18 cellular contexts compared by ENCODE assay signal in the genomic region with DNA sequence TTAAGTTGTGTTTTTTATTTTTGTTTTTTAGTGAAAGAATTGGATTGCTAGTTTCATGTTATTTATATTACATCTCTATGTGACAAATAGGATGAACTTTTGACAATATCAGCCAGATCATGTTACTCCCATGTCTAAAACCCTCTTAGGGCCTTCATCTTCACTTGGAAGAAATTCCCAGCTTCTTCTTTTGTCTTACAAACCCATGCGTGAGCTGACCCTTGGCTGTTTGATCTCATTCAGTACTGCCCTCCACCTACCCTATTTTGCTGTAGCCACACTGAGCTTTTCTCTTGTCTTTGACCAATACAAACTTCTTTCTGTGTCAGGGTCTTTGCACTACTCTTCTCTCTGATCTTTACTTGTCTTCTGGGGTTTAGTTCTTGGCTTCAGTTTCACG. TPM values are rescaled to one million over a fixed set of nuclear protein-coding genes. Genes with fewer than 3 reads are reported as not detected.
A peak's percentile ranks its signal among the peaks of the same experiment; 100 is the strongest.
DNase-seq lines count a peak whose midpoint lies in the region; ATAC-seq, FAIRE-seq and TF ChIP-seq lines count a peak whose summit lies in the region.
"Had no signal": no experiment of that assay in that cellular context is flagged by ENCODE, and none has a peak within 500 bp of the region (broad histone marks: within the 10 kb centered on the region; RNA-seq: fewer than 3 reads in every experiment).

No MANE protein-coding gene starts in this region.

- H3K27ac ChIP-seq in OCI-LY7 (ENCODE audit: low read depth, low read length, poor library complexity, severe bottlenecking) = no peak overlapping the region
- H3K27ac ChIP-seq in K562 (ENCODE audit: extremely low read depth, low read depth, low read length) = no peak overlapping the region

- no peak for TF ChIP-seq CTCF in OCI-LY7 (conservative IDR thresholded peaks at IDR 0.05; ENCODE audit: low read length)
- no peak for TF ChIP-seq CTCF in K562 (IDR thresholded peaks at IDR 0.05 in 2 of 3, conservative IDR thresholded peaks at IDR 0.05 in 1 of 3; ENCODE audit: insufficient read depth in 2 of 3, low read depth in 1 of 3, low read length in 3 of 3)

- H3K79me2 ChIP-seq in OCI-LY7 (ENCODE audit: insufficient read depth, low read depth, low read length) (peaks cover 32% of the 10 kb centered on the region; the same call in 1 of the 2 replicates), K562 (ENCODE audit: control insufficient read depth, insufficient read depth, low read length) (peaks cover 3% of the 10 kb centered on the region; the same call in 1 of the 3 replicates)

- BruUV-seq in OCI-LY7 (replicated peaks; lab: Mats Ljungman, UMichigan) (TSS peak; percentile 30), K562 (replicated peaks; lab: Mats Ljungman, UMichigan) (TSS peak; percentile 24)

- no peaks in the 10 kb centered on the region for H3K9me1 ChIP-seq in K562 (ENCODE audit: control insufficient read depth, insufficient read depth, low read length)

- no peaks in the 10 kb centered on the region for H4K20me1 ChIP-seq in OCI-LY7 (ENCODE audit: insufficient read depth, low read length)
- no peaks in the 10 kb centered on the region for H4K20me1 ChIP-seq in K562 (replicated peaks; ENCODE audit: control insufficient read depth, insufficient read depth, low read length)

- peaks cover 3% of the 10 kb centered on the region for H3K36me3 ChIP-seq in H7 (replicated peaks; ENCODE audit: control insufficient read depth, insufficient read depth, low read length)
- peaks cover 90% of the 10 kb centered on the region for H3K36me3 ChIP-seq in OCI-LY7 (ENCODE audit: insufficient read depth, low read length)
- peaks cover 60% of the 10 kb centered on the region for H3K36me3 ChIP-seq in K562 (ENCODE audit: control insufficient read depth, insufficient read depth, low read length)
- H3K36me3 ChIP-seq: BE2C had no signal

- WGBS in K562 (ENCODE audit: insufficient coverage, low coverage, missing lambda C conversion rate) = 100% methylated on average over 2 of the region's 2 CpGs

- in situ Hi-C loops in K562 (cut with MboI) = no loop called here

- intact Hi-C loops in OCI-LY7 (cut with micrococcal nuclease; ENCODE audit: unreplicated experiment) (no loop called here), K562 (cut with micrococcal nuclease) (no loop called here), Right ventricle myocardium inferior (cut with DNase I) (no loop called here)

- no peaks in the 10 kb centered on the region for H3K9me2 ChIP-seq in OCI-LY7 (ENCODE audit: insufficient read depth, low read length)

- H2AFZ ChIP-seq in OCI-LY7 (ENCODE audit: low read length) = no peak overlapping the region
- no peak overlapping the region for H2AFZ ChIP-seq in K562 (ENCODE audit: low read depth, low read length)

- TF ChIP-seq EP300 in K562 (IDR thresholded peaks at IDR 0.05; ENCODE audit: low read length) = no peak

- peak; percentile 12 for DNase-seq in H7
- DNase-seq in OCI-LY7 (ENCODE audit: low spot score) = no peak
- DNase-seq in K562 (ENCODE audit: extremely low read depth in 1 of 4, low spot score in 3 of 4) = no peak
- peak; percentile 7 for DNase-seq in islet precursor cell
- no peak for DNase-seq in NCI-H226
- no peak for DNase-seq in Right ventricle myocardium inferior (ENCODE audit: missing footprints)
- DNase-seq in RKO (ENCODE audit: low spot score) = no peak
- DNase-seq: BE2C; C1 segment of cervical spinal cord; Caco-2; CD4-positive, CD25-positive, alpha-beta regulatory T cell; Karpas-422; KBM-7 had no signal

- no peak for TF ChIP-seq POLR2A in K562 (conservative IDR thresholded peaks at IDR 0.05)

- FAIRE-seq in K562 (lab: Jason Lieb, UNC) = no peak
- FAIRE-seq: G401.6, GM12892, GM18507, H54 had no signal

- no peaks in the 10 kb centered on the region for H3K9me3 ChIP-seq in OCI-LY7 (ENCODE audit: low read length)
- no peaks in the 10 kb centered on the region for H3K9me3 ChIP-seq in K562 (replicated peaks; ENCODE audit: control insufficient read depth, insufficient read depth, low read depth, low read length)
- H3K9me3 ChIP-seq: BE2C had no signal

- H3K27me3 ChIP-seq in H7 (ENCODE audit: control insufficient read depth, insufficient read depth, low read length) = no peaks in the 10 kb centered on the region
- no peaks in the 10 kb centered on the region for H3K27me3 ChIP-seq in K562 (ENCODE audit: control insufficient read depth in 2 of 2, insufficient read depth in 2 of 2, low read length in 2 of 2)
- H3K27me3 ChIP-seq: BE2C had no signal

- no peaks in the 10 kb centered on the region for H3K4me1 ChIP-seq in OCI-LY7 (ENCODE audit: insufficient read depth, low read length, poor library complexity, severe bottlenecking)
- H3K4me1 ChIP-seq in K562 (replicated peaks in 1 of 2; ENCODE audit: control insufficient read depth in 2 of 2, insufficient read depth in 2 of 2, low read length in 2 of 2) = no peaks in the 10 kb centered on the region
- H3K4me1 ChIP-seq: BE2C had no signal

- POLR2A ChIA-PET in OCI-LY7 (lab: Charles Lee) (interaction anchor here (1.6 kb wide), 1 partner anchor 37 kb away, joined by 4 read pairs; the partner anchor contains the start of gene RBM6), K562 (lab: Yijun Ruan, JAX) (interaction anchor here (0.6 to 1.0 kb wide), 2 partner anchors 19 to 230 kb away, joined by 3 read pairs; no protein-coding TSS in a partner anchor)

- no peak for TF ChIP-seq RAD21 in K562 (CRISPR knock-in tag; conservative IDR thresholded peaks at IDR 0.05 in 1 of 2, IDR thresholded peaks at IDR 0.05 in 1 of 2)

- no peak overlapping the region for H3K4me3 ChIP-seq in H7 (ENCODE audit: insufficient read depth, low read depth, low read length)
- H3K4me3 ChIP-seq in OCI-LY7 (ENCODE audit: low read depth, low read length, poor library complexity, severe bottlenecking) = no peak overlapping the region
- H3K4me3 ChIP-seq in K562 = no peak overlapping the region

- H3K4me2 ChIP-seq in OCI-LY7 (ENCODE audit: low read length) (no peak overlapping the region), K562 (ENCODE audit: insufficient read depth, low read length) (no peak overlapping the region)

- H3K9ac ChIP-seq in K562 (ENCODE audit: insufficient read depth in 1 of 2, low read depth in 2 of 2, low read length in 2 of 2) = no peak overlapping the region

- CTCF ChIA-PET in OCI-LY7 (lab: Charles Lee; ENCODE audit: unreplicated experiment) = no interaction called here
- CTCF ChIA-PET in K562 (lab: Yijun Ruan, JAX; ENCODE audit: low intra/inter-chr PET ratio) = no interaction called here

- ATAC-seq in K562 (no peak), GM21737 (IDR thresholded peaks at IDR 0.05; ENCODE audit: unreplicated experiment) (no peak), Right ventricle myocardium inferior (no peak)

TF ChIP-seq in K562, 482 proteins besides CTCF, POLR2A, EP300 and RAD21 (continues in another document):
- TF ChIP-seq, protein P1, sequence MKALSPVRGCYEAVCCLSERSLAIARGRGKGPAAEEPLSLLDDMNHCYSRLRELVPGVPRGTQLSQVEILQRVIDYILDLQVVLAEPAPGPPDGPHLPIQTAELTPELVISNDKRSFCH (CRISPR knock-in tag; IDR thresholded peaks at IDR 0.05) = no peak
- TF ChIP-seq, protein P1 (tag; IDR thresholded peaks at IDR 0.05) = no peak
- TF ChIP-seq ZNF766 (CRISPR knock-in tag; conservative IDR thresholded peaks at IDR 0.05) = no peak

RNA-seq across cellular contexts. Expression of gene RBM6, which starts 37.0 kb away (rescaled TPM):
- 41.6 and 72.7 TPM in 2 replicates for total RNA-seq in H7 (2014; rRNA removed; shearing (Covaris generic))
- total RNA-seq in OCI-LY7 (2014; rRNA removed; shearing (Covaris generic)) = 83.7 and 134 TPM in 2 replicates
- total RNA-seq in OCI-LY7 (2022) (173 and 185 TPM in 2 replicates), K562 (2014; rRNA removed) (53.2 and 54.8 TPM in 2 replicates), K562 (2014; rRNA removed; fragmentation: Illumina TruSeq; extraction: Trizol) (63.2 and 73.7 TPM in 2 replicates), K562 (2015; rRNA removed; fragmentation: Illumina TruSeq; extraction: Trizol) (72.0 and 80.3 TPM in 2 replicates), K562 (2021) (50.2 and 54.8 TPM in 2 replicates), Right ventricle myocardium inferior (44.3 TPM)
- 148 and 318 TPM in 2 replicates for total RNA-seq in K562 (2011; cell fraction: chromatin; rRNA removed; ENCODE audit: low replicate concordance)
- 81.0 and 95.5 TPM in 2 replicates for total RNA-seq in K562 (2011; cell fraction: nucleolus; rRNA removed)
- 131 and 141 TPM in 2 replicates for total RNA-seq in K562 (2011; cell fraction: nucleoplasm; rRNA removed)
- polyA plus RNA-seq in K562 (2011; rRNA removed) (49.9 and 57.8 TPM in 2 replicates), K562 (2014; fragmentation: Illumina TruSeq; extraction: Trizol) (66.3 and 82.2 TPM in 2 replicates), K562 (2014; fragmentation: Nextera tagmentation; extraction: Ambion mirVana) (10 to 100 TPM; 19.9 to 36.9 TPM), K562 (2014; rRNA removed) (61.1 and 63.4 TPM in 2 replicates)
- 15.5 and 22.9 TPM in 2 replicates for polyA plus RNA-seq in K562 (2011; cell fraction: cytosol; rRNA removed)
- 108 and 122 TPM in 2 replicates for polyA plus RNA-seq in K562 (2011; cell fraction: nucleus; rRNA removed)
- polyA plus RNA-seq in K562 (2012) = 36.6 and 49.5 TPM in 2 replicates
- polyA minus RNA-seq in K562 (2011; rRNA and poly(A)+ RNA removed) = 46.2 and 51.1 TPM in 2 replicates
- 13.9 and 17.2 TPM in 2 replicates for polyA minus RNA-seq in K562 (2011; cell fraction: cytosol; rRNA and poly(A)+ RNA removed)
- 22.6 and 39.7 TPM in 2 replicates for polyA minus RNA-seq in K562 (2011; cell fraction: nucleus; rRNA and poly(A)+ RNA removed)

RNA-seq across cellular contexts. Expression of gene MON1A, which starts 47.3 kb away (rescaled TPM):
- 10.2 and 15.9 TPM in 2 replicates for total RNA-seq in H7 (2014; rRNA removed; shearing (Covaris generic))
- 6.7 and 7.3 TPM in 2 replicates for total RNA-seq in OCI-LY7 (2014; rRNA removed; shearing (Covaris generic))
- total RNA-seq in OCI-LY7 (2022) (10.4 and 11.3 TPM in 2 replicates), K562 (2014; rRNA removed) (12.6 and 15.7 TPM in 2 replicates), K562 (2014; rRNA removed; fragmentation: Illumina TruSeq; extraction: Trizol) (3.4 and 4.1 TPM in 2 replicates), K562 (2015; rRNA removed; fragmentation: Illumina TruSeq; extraction: Trizol) (7.9 and 8.7 TPM in 2 replicates), K562 (2021) (13.8 and 14.7 TPM in 2 replicates), Right ventricle myocardium inferior (7.7 TPM)
- 7.5 and 24.3 TPM in 2 replicates for total RNA-seq in K562 (2011; cell fraction: chromatin; rRNA removed; ENCODE audit: low replicate concordance)
- 12.4 and 15.2 TPM in 2 replicates for total RNA-seq in K562 (2011; cell fraction: nucleolus; rRNA removed)
- total RNA-seq in K562 (2011; cell fraction: nucleoplasm; rRNA removed) = 12.1 and 14.5 TPM in 2 replicates
- polyA plus RNA-seq in K562 (2011; rRNA removed) (5.8 and 7.8 TPM in 2 replicates), K562 (2014; fragmentation: Illumina TruSeq; extraction: Trizol) (6.8 and 8.4 TPM in 2 replicates), K562 (2014; fragmentation: Nextera tagmentation; extraction: Ambion mirVana) (1 to 10 TPM; 1.1 to 1.5 TPM), K562 (2014; rRNA removed) (12.9 and 13.4 TPM in 2 replicates)
- 12.0 and 31.0 TPM in 2 replicates for polyA plus RNA-seq in K562 (2011; cell fraction: cytosol; rRNA removed)
- polyA plus RNA-seq in K562 (2011; cell fraction: nucleus; rRNA removed) = 12.5 and 19.2 TPM in 2 replicates
- 10.5 and 11.5 TPM in 2 replicates for polyA plus RNA-seq in K562 (2012)
- polyA minus RNA-seq in K562 (2011; rRNA and poly(A)+ RNA removed) = 3.2 and 5.0 TPM in 2 replicates
- 6.2 and 10.4 TPM in 2 replicates for polyA minus RNA-seq in K562 (2011; cell fraction: cytosol; rRNA and poly(A)+ RNA removed)
- 5.5 and 5.9 TPM in 2 replicates for polyA minus RNA-seq in K562 (2011; cell fraction: nucleus; rRNA and poly(A)+ RNA removed)

Comparison
In these comparisons a context has a peak if more than half of its experiments do, and no peak if none do; other contexts are left out.
1. DNase-seq: peak in H7 (single experiment) and islet precursor cell (single experiment); none in OCI-LY7 (single experiment), K562 (0 of 4), NCI-H226 (single experiment), Right ventricle myocardium inferior (single experiment) and RKO (single experiment).